ENCODE assay signal across 1 cellular context in the genomic region with DNA sequence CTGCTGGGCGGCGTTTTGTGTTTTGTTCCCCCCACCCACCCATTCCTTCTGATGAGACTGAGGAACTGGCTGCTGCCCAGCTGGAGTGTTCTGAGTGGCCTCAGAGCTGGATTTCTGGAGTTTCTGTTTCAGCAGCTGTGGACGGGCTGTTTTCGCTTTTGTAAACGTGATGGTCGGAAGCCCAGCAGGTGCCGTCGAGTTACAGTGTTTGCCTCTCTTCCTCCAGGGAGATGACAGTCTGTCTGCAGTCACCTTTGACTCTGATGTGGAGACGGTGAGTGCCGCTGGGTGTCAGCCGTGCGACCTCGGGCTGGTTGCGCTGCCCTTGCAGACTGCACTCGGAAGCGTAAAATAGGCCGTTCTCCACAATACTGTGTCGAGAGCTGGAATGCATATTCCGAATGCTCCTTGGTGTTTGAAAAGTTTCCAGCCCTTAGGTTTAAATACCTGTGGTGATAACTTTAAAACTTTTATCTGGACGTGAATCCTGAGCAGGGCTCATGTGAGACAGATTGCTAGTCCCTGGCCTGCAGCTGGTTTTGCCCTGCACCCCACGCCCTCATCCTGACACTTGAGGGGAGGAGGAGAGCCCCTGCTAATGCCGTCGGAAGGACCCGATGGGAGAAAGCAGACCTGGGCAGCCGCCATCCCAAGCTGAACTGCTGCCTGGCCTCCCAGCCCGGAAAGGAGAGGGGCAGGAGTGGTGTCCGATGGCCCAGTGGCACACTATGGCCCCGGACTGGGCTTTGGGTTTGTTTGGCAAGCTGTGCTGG.
A peak's percentile ranks its signal among the peaks of the same experiment; 100 is the strongest.
TF ChIP-seq lines count a peak whose summit lies in the region.

No MANE protein-coding gene starts in this region.

TF ChIP-seq in HepG2, 621 proteins besides CTCF, POLR2A, EP300 and RAD21 (continued from another document):
- TF ChIP-seq, protein P1, sequence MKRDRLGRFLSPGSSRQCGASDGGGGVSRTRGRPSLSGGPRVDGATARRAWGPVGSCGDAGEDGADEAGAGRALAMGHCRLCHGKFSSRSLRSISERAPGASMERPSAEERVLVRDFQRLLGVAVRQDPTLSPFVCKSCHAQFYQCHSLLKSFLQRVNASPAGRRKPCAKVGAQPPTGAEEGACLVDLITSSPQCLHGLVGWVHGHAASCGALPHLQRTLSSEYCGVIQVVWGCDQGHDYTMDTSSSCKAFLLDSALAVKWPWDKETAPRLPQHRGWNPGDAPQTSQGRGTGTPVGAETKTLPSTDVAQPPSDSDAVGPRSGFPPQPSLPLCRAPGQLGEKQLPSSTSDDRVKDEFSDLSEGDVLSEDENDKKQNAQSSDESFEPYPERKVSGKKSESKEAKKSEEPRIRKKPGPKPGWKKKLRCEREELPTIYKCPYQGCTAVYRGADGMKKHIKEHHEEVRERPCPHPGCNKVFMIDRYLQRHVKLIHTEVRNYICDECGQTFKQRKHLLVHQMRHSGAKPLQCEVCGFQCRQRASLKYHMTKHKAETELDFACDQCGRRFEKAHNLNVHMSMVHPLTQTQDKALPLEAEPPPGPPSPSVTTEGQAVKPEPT (CRISPR knock-in tag; IDR thresholded peaks at IDR 0.05; ENCODE audit: low read depth): no peak
- TF ChIP-seq ZSCAN25 (CRISPR knock-in tag; IDR thresholded peaks at IDR 0.05) (no peak), ZNF619 (CRISPR knock-in tag; IDR thresholded peaks at IDR 0.05) (no peak), ZNF350 (CRISPR knock-in tag; IDR thresholded peaks at IDR 0.05; ENCODE audit: borderline replicate concordance, low read depth) (no peak), NR2C2 (CRISPR knock-in tag; IDR thresholded peaks at IDR 0.05; ENCODE audit: borderline replicate concordance) (no peak), THAP11 (CRISPR knock-in tag; IDR thresholded peaks at IDR 0.05) (peak; percentile 3; the same call in 1 of the 2 replicates), NONO (IDR thresholded peaks at IDR 0.05) (no peak), NONO (CRISPR knock-in tag; conservative IDR thresholded peaks at IDR 0.05) (no peak; the same call in 1 of the 2 replicates), SMC3 (IDR thresholded peaks at IDR 0.05; ENCODE audit: low read length) (no peak; the same call in none of the 2 replicates), MAZ (IDR thresholded peaks at IDR 0.05; ENCODE audit: borderline replicate concordance, low read depth, low read length) (no peak), MAZ (CRISPR knock-in tag; IDR thresholded peaks at IDR 0.05; ENCODE audit: low read depth) (no peak), KDM5B (CRISPR knock-in tag; IDR thresholded peaks at IDR 0.05; ENCODE audit: borderline replicate concordance) (peak; percentile 70; the same call in 1 of the 2 replicates), ZNF792 (CRISPR knock-in tag; IDR thresholded peaks at IDR 0.05) (no peak), ZNF292 (CRISPR knock-in tag; IDR thresholded peaks at IDR 0.05; ENCODE audit: borderline replicate concordance, low read depth) (peak; percentile 75; the same call in 1 of the 2 replicates), TBX2 (CRISPR knock-in tag; IDR thresholded peaks at IDR 0.05; ENCODE audit: borderline replicate concordance) (no peak), ZNF564 (CRISPR knock-in tag; IDR thresholded peaks at IDR 0.05) (no peak), JARID2 (CRISPR knock-in tag; IDR thresholded peaks at IDR 0.05; ENCODE audit: insufficient replicate concordance) (no peak), HDAC1 (CRISPR knock-in tag; IDR thresholded peaks at IDR 0.05) (no peak), NCOA5 (CRISPR knock-in tag; IDR thresholded peaks at IDR 0.05) (no peak), ZNF570 (CRISPR knock-in tag; IDR thresholded peaks at IDR 0.05; ENCODE audit: borderline replicate concordance) (no peak), ZNF30 (CRISPR knock-in tag; IDR thresholded peaks at IDR 0.05) (no peak)
- TF ChIP-seq, protein P2, sequence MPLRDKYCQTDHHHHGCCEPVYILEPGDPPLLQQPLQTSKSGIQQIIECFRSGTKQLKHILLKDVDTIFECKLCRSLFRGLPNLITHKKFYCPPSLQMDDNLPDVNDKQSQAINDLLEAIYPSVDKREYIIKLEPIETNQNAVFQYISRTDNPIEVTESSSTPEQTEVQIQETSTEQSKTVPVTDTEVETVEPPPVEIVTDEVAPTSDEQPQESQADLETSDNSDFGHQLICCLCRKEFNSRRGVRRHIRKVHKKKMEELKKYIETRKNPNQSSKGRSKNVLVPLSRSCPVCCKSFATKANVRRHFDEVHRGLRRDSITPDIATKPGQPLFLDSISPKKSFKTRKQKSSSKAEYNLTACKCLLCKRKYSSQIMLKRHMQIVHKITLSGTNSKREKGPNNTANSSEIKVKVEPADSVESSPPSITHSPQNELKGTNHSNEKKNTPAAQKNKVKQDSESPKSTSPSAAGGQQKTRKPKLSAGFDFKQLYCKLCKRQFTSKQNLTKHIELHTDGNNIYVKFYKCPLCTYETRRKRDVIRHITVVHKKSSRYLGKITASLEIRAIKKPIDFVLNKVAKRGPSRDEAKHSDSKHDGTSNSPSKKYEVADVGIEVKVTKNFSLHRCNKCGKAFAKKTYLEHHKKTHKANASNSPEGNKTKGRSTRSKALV (CRISPR knock-in tag; IDR thresholded peaks at IDR 0.05): peak; percentile 57; the same call in 1 of the 2 replicates
- TF ChIP-seq, protein P3, sequence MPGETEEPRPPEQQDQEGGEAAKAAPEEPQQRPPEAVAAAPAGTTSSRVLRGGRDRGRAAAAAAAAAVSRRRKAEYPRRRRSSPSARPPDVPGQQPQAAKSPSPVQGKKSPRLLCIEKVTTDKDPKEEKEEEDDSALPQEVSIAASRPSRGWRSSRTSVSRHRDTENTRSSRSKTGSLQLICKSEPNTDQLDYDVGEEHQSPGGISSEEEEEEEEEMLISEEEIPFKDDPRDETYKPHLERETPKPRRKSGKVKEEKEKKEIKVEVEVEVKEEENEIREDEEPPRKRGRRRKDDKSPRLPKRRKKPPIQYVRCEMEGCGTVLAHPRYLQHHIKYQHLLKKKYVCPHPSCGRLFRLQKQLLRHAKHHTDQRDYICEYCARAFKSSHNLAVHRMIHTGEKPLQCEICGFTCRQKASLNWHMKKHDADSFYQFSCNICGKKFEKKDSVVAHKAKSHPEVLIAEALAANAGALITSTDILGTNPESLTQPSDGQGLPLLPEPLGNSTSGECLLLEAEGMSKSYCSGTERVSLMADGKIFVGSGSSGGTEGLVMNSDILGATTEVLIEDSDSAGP (CRISPR knock-in tag; IDR thresholded peaks at IDR 0.05; ENCODE audit: borderline replicate concordance): peak; percentile 73
- TF ChIP-seq, protein P4, sequence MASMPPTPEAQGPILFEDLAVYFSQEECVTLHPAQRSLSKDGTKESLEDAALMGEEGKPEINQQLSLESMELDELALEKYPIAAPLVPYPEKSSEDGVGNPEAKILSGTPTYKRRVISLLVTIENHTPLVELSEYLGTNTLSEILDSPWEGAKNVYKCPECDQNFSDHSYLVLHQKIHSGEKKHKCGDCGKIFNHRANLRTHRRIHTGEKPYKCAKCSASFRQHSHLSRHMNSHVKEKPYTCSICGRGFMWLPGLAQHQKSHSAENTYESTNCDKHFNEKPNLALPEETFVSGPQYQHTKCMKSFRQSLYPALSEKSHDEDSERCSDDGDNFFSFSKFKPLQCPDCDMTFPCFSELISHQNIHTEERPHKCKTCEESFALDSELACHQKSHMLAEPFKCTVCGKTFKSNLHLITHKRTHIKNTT (CRISPR knock-in tag; IDR thresholded peaks at IDR 0.05): no peak
